Comparison of ENCODE assay signal across 1 cellular context in the genomic region with DNA sequence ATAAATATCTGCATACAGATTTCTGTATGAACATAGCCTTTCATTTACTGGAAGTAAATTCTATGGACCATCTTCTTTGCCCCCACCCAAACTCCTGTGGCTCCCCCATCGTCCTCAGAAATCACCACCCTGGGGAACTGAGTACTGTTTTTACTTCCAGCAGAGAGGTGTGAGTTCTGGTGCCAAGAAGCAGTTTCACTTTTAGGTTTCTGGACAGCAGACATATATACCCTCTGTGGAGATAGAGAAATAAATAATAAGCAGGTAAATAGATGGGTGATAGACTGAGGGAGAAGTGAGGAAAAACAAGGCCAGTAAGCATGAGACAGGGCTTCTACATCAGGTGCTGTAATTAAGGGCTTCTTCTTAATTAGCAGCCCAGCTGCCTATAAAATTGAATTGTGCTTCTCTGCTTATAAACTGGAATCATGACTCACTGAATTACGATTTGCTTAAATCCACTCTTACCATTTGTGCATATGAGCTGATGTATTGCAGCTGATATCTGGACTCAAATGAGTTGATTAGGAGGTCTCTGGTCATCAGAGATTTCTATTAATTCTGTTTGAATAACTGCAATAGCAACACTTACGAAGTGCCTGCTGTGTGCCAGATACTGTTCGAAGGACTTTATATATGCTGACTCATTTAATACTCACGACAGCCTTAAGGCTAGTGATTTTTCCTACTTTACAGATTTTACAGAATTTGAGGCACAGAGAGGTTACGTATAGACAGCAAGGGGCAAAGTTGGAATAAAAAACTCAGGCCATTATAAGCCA.
TF ChIP-seq lines count a peak whose summit lies in the region.

No MANE protein-coding gene starts in this region.

TF ChIP-seq in HepG2, 621 proteins besides CTCF, POLR2A, EP300 and RAD21 (continued from another document):
- TF ChIP-seq IRF9 (CRISPR knock-in tag; IDR thresholded peaks at IDR 0.05; ENCODE audit: borderline replicate concordance) = no peak
